10 cellular contexts compared by ENCODE assay signal in genomic region chrX:23894952-23895351, GRCh38. TPM values are rescaled to one million over a fixed set of nuclear protein-coding genes. Genes with fewer than 3 reads are reported as not detected.
"Had no signal": no experiment of that assay in that cellular context is flagged by ENCODE, and none has a peak within 500 bp of the region (broad histone marks: within the 10 kb centered on the region; RNA-seq: fewer than 3 reads in every experiment).

No MANE protein-coding gene starts in this region.

RNA-seq across cellular contexts. Expression of gene APOO, which starts 12.8 kb away (rescaled TPM):
- total RNA-seq: ascending aorta had no signal

RNA-seq across cellular contexts. Expression of gene CXorf58, which starts 12.9 kb away (rescaled TPM):
- total RNA-seq: activated CD4-positive, alpha-beta memory T cell treated with anti-CD3 and anti-CD28 coated beads, Interleukin-2, amount 10 ng/mL, durations not matched to agents 7 days and 5 days; activated CD4-positive, alpha-beta T cell treated with anti-CD3 and anti-CD28 coated beads, Interleukin-2, amount 10 ng/mL, durations not matched to agents 7 days and 5 days; activated naive CD8-positive, alpha-beta T cell treated with anti-CD3 and anti-CD28 coated beads, Interleukin-2, amount 10 ng/mL, durations not matched to agents 7 days and 5 days; ascending aorta; bronchial epithelial cell; T-cell; T-helper 1 cell treated with Interleukin-12 subunit alpha and Interleukin-12 subunit beta and Interleukin-4 antibody, amounts not matched to agents 30 ng/mL and 1 ng/mL, for 36 hours; T-helper 17 cell; T-helper 2 cell treated with Interferon-gamma antibody and Interleukin-4, amounts not matched to agents 100 ng/mL and 5 ng/mL, for 36 hours; WTC11 had no signal
